Comparison of ENCODE assay signal across 19 cellular contexts in genomic region chr17:50175035-50175788, GRCh38. TPM values are rescaled to one million over a fixed set of nuclear protein-coding genes. Genes with fewer than 3 reads are reported as not detected.
DNase-seq lines count a peak whose midpoint lies in the region; ATAC-seq and TF ChIP-seq lines count a peak whose summit lies in the region.
"Had no signal": no experiment of that assay in that cellular context is flagged by ENCODE, and none has a peak within 500 bp of the region (broad histone marks: within the 10 kb centered on the region; RNA-seq: fewer than 3 reads in every experiment).

No MANE protein-coding gene starts in this region.

- peaks cover 55% of the 10 kb centered on the region for H3K4me1 ChIP-seq in GM23248 (ENCODE audit: insufficient read depth)
- peaks cover 7% of the 10 kb centered on the region for H3K4me1 ChIP-seq in mesendoderm (ENCODE audit: control insufficient read depth, low read depth, low read length)
- peaks cover 35 to 75% of the 10 kb centered on the region in 2 donors for H3K4me1 ChIP-seq in thoracic aorta (ENCODE audit: control insufficient read depth in 1 of 2, low read depth in 2 of 2)

- in situ Hi-C loops in GM23248 (cut with MboI) (no loop called here), brain microvascular endothelial cell (cut with HindIII; ENCODE audit: low pct_ligation_motif_present, low sequenced_read_pairs) (no loop called here)

- no peaks in the 10 kb centered on the region for H3K27me3 ChIP-seq in GM23248 (replicated peaks; ENCODE audit: insufficient read depth)
- no peaks in the 10 kb centered on the region for H3K27me3 ChIP-seq in brain microvascular endothelial cell (replicated peaks)
- no peaks in the 10 kb centered on the region for H3K27me3 ChIP-seq in mesendoderm (ENCODE audit: insufficient read depth, low read length, poor library complexity)
- H3K27me3 ChIP-seq in thoracic aorta (replicated peaks; ENCODE audit: insufficient read depth): no peaks in the 10 kb centered on the region
- H3K27me3 ChIP-seq: left lung, SJCRH30 had no signal

- H2BK5ac ChIP-seq in mesendoderm (ENCODE audit: low read length): no peak overlapping the region

- no peaks in the 10 kb centered on the region for H3K79me1 ChIP-seq in mesendoderm (ENCODE audit: low read length)

- H3K9me3 ChIP-seq in GM23248 (ENCODE audit: low read depth) (no peaks in the 10 kb centered on the region), thoracic aorta (no peaks in the 10 kb centered on the region)
- H3K9me3 ChIP-seq: left lung, SJCRH30 had no signal

- H4K8ac ChIP-seq in mesendoderm (ENCODE audit: low read depth, low read length): no peak overlapping the region

- peak overlapping the region; percentile 22 for H3K4ac ChIP-seq in mesendoderm (ENCODE audit: low read depth, low read length)

- H3K79me2 ChIP-seq in GM23248 (ENCODE audit: insufficient read depth) (no peaks in the 10 kb centered on the region), mesendoderm (ENCODE audit: control insufficient read depth, insufficient read depth, low read length) (no peaks in the 10 kb centered on the region)

- H4K20me1 ChIP-seq in GM23248 (ENCODE audit: insufficient read depth): no peaks in the 10 kb centered on the region

- 87 to 89% methylated on average over 13 to 16 of the region's 16 CpGs for WGBS in GM23248 (ENCODE audit: low coverage in 1 of 2, low lambda C conversion rate in 2 of 2, missing lambda C conversion rate in 2 of 2), 2 experiments
- no CpG with 5 or more reads among the region's 16 CpGs for WGBS in mesendoderm (ENCODE audit: extremely low coverage, insufficient coverage, low lambda C conversion rate)

- no peak overlapping the region for H3K4me3 Mint-ChIP-seq in activated CD4-positive, alpha-beta T cell treated with anti-CD3 and anti-CD28 coated beads, Interleukin-2, amount 10 ng/mL, durations not matched to agents 24 days and 14 days
- H3K4me3 Mint-ChIP-seq: activated CD4-positive, alpha-beta T cell treated with anti-CD3 and anti-CD28 coated beads, Interleukin-2, amount 10 ng/mL, durations not matched to agents 7 days and 5 days; H9; nephron progenitor cell; stimulated activated naive B cell treated with anti-CD40 and anti-IgM and Interleukin-4, amounts not matched to agents 10 μg/mL and 1 μg/mL and 100 μg/mL, for 72 hours had no signal

- H3K9me2 ChIP-seq in GM23248 (ENCODE audit: insufficient read depth): no peaks in the 10 kb centered on the region

- H2BK120ac ChIP-seq in mesendoderm (ENCODE audit: low read depth, low read length): no peak overlapping the region

- H3K27me3 Mint-ChIP-seq in activated CD4-positive, alpha-beta T cell treated with anti-CD3 and anti-CD28 coated beads, Interleukin-2, amount 10 ng/mL, durations not matched to agents 24 days and 14 days: peaks cover 5% of the 10 kb centered on the region
- H3K27me3 Mint-ChIP-seq: stimulated activated naive B cell treated with anti-CD40 and anti-IgM and Interleukin-4, amounts not matched to agents 10 μg/mL and 1 μg/mL and 100 μg/mL, for 72 hours had no signal

- H3K9ac ChIP-seq in GM23248 (peak overlapping the region; percentile 100; the same call in 1 of the 2 replicates), mesendoderm (ENCODE audit: low read length) (no peak overlapping the region)

- no peak overlapping the region for H2BK15ac ChIP-seq in mesendoderm (replicated peaks; ENCODE audit: low read depth)

- H3K27ac ChIP-seq in GM23248 (peak overlapping the region; percentile 100), brain microvascular endothelial cell (peak overlapping the region; percentile 91), mesendoderm (ENCODE audit: low read depth, low read length) (no peak overlapping the region), thoracic aorta (peak overlapping the region; percentile 98 to 99)
- H3K27ac ChIP-seq: C4-2B, left lung, SJCRH30 had no signal

- H4K5ac ChIP-seq in mesendoderm (ENCODE audit: low read length): no peak overlapping the region

- TF ChIP-seq CTCF in brain microvascular endothelial cell (IDR thresholded peaks at IDR 0.05; ENCODE audit: low read depth, low read length, missing control alignments): no peak
- no peak for TF ChIP-seq CTCF in thoracic aorta (IDR thresholded peaks at IDR 0.05)

- H3K4me3 ChIP-seq in GM23248 (no peak overlapping the region), brain microvascular endothelial cell (ENCODE audit: low read depth, low read length) (no peak overlapping the region), mesendoderm (ENCODE audit: low read length) (no peak overlapping the region), thoracic aorta (no peak overlapping the region)
- H3K4me3 ChIP-seq: left lung, SJCRH30, skin epidermis had no signal

- no peaks in the 10 kb centered on the region for H3K9me3 Mint-ChIP-seq in activated CD4-positive, alpha-beta T cell treated with anti-CD3 and anti-CD28 coated beads, Interleukin-2, amount 10 ng/mL, durations not matched to agents 24 days and 14 days
- H3K9me3 Mint-ChIP-seq: activated CD4-positive, alpha-beta T cell treated with anti-CD3 and anti-CD28 coated beads, Interleukin-2, amount 10 ng/mL, durations not matched to agents 7 days and 5 days; H9; nephron progenitor cell; stimulated activated naive B cell treated with anti-CD40 and anti-IgM and Interleukin-4, amounts not matched to agents 10 μg/mL and 1 μg/mL and 100 μg/mL, for 72 hours had no signal

- DNase-seq in GM23248 (peak; percentile 53), brain microvascular endothelial cell (peak; percentile 2), mesendoderm (no peak), thoracic aorta (ENCODE audit: low spot score) (no peak), putamen (ENCODE audit: low spot score) (no peak)
- no peak for DNase-seq in activated CD4-positive, alpha-beta T cell treated with anti-CD3 and anti-CD28 coated beads, Interleukin-2, amount 10 ng/mL, durations not matched to agents 24 days and 14 days
- DNase-seq: activated CD4-positive, alpha-beta T cell treated with anti-CD3 and anti-CD28 coated beads, Interleukin-2, amount 10 ng/mL, durations not matched to agents 7 days and 5 days; activated T-cell treated with anti-CD3 and anti-CD28 coated beads, Interleukin-2, amount 50 U/mL, for 48 hours; H9; hippocampal formation; NCI-H1105; NCI-H226; nephron progenitor cell; SJCRH30; stimulated activated naive B cell treated with anti-CD40 and anti-IgM and Interleukin-4, amounts not matched to agents 10 μg/mL and 1 μg/mL and 100 μg/mL, for 72 hours had no signal

- H2AK5ac ChIP-seq in mesendoderm (ENCODE audit: low read length): no peak overlapping the region

- intact Hi-C loops in activated CD4-positive, alpha-beta T cell treated with anti-CD3 and anti-CD28 coated beads, Interleukin-2, amount 10 ng/mL, durations not matched to agents 24 days and 14 days (cut with micrococcal nuclease): loop anchor here (5.0 kb wide), 1 partner anchor 33 kb away; no protein-coding TSS in a partner anchor

- H3K36me3 Mint-ChIP-seq in activated CD4-positive, alpha-beta T cell treated with anti-CD3 and anti-CD28 coated beads, Interleukin-2, amount 10 ng/mL, durations not matched to agents 24 days and 14 days (ENCODE audit: low read depth): no peaks in the 10 kb centered on the region
- H3K36me3 Mint-ChIP-seq: stimulated activated naive B cell treated with anti-CD40 and anti-IgM and Interleukin-4, amounts not matched to agents 10 μg/mL and 1 μg/mL and 100 μg/mL, for 72 hours had no signal

- no peak overlapping the region for H3K27ac Mint-ChIP-seq in activated CD4-positive, alpha-beta T cell treated with anti-CD3 and anti-CD28 coated beads, Interleukin-2, amount 10 ng/mL, durations not matched to agents 24 days and 14 days
- H3K27ac Mint-ChIP-seq: activated CD4-positive, alpha-beta T cell treated with anti-CD3 and anti-CD28 coated beads, Interleukin-2, amount 10 ng/mL, durations not matched to agents 7 days and 5 days; H9; nephron progenitor cell; stimulated activated naive B cell treated with anti-CD40 and anti-IgM and Interleukin-4, amounts not matched to agents 10 μg/mL and 1 μg/mL and 100 μg/mL, for 72 hours had no signal

- H3K36me3 ChIP-seq in GM23248 (ENCODE audit: low read depth) (no peaks in the 10 kb centered on the region), brain microvascular endothelial cell (replicated peaks) (no peaks in the 10 kb centered on the region), mesendoderm (ENCODE audit: control insufficient read depth, insufficient read depth, low read length) (no peaks in the 10 kb centered on the region), thoracic aorta (peaks cover 4% of the 10 kb centered on the region)
- H3K36me3 ChIP-seq: left lung had no signal

- ATAC-seq in thoracic aorta (ENCODE audit: insufficient number of reproducible peaks, low FRiP score, low read depth) (no peak), GM18502 (IDR thresholded peaks at IDR 0.05; ENCODE audit: poor library complexity, unreplicated experiment) (no peak)
- ATAC-seq: left lung; stimulated activated naive B cell treated with anti-CD40 and anti-IgM and Interleukin-4, amounts not matched to agents 10 μg/mL and 1 μg/mL and 100 μg/mL, for 72 hours had no signal

- peak overlapping the region; percentile 67 for H3K56ac ChIP-seq in mesendoderm (ENCODE audit: low read length)

- peaks cover 53% of the 10 kb centered on the region for H3F3A ChIP-seq in GM23248 (ENCODE audit: insufficient read depth)

- no peak overlapping the region for H2AFZ ChIP-seq in GM23248

- H3K18ac ChIP-seq in mesendoderm (ENCODE audit: low read length): no peak overlapping the region

- peaks cover 12% of the 10 kb centered on the region for H3K4me1 Mint-ChIP-seq in activated CD4-positive, alpha-beta T cell treated with anti-CD3 and anti-CD28 coated beads, Interleukin-2, amount 10 ng/mL, durations not matched to agents 24 days and 14 days

- H3K4me2 ChIP-seq in GM23248 (ENCODE audit: unreplicated experiment) (no peak overlapping the region), mesendoderm (ENCODE audit: low read length) (no peak overlapping the region)

- H3K23ac ChIP-seq in mesendoderm (ENCODE audit: low read length): no peak overlapping the region

RNA-seq across cellular contexts. Expression of gene SGCA, which starts 9.4 kb away (rescaled TPM):
- total RNA-seq in GM23248 (2014; rRNA removed; shearing (Covaris generic)): 1.6 TPM in 1 of 2 replicates, not detected in the other
- polyA plus RNA-seq in GM23248 (2016; fragmentation: Nextera tagmentation; extraction: Ambion mirVana): 1.4 and 1.8 TPM in 2 replicates
- 0.07 TPM for polyA plus RNA-seq in mesendoderm (2013, experiment 1 of 2)
- 0.13 TPM for polyA plus RNA-seq in mesendoderm (2013, experiment 2 of 2)
- total RNA-seq in thoracic aorta: 100 to 1,000 TPM in 1 of 2 donors, 10 to 100 TPM in 1; 95.5 to 158 TPM
- 0.30 TPM in 1 of 2 replicates, not detected in the other for total RNA-seq in activated CD4-positive, alpha-beta T cell treated with anti-CD3 and anti-CD28 coated beads, Interleukin-2, amount 10 ng/mL, durations not matched to agents 24 days and 14 days
- total RNA-seq: activated CD4-positive, alpha-beta T cell treated with anti-CD3 and anti-CD28 coated beads, Interleukin-2, amount 10 ng/mL, durations not matched to agents 7 days and 5 days had no signal

RNA-seq across cellular contexts. Expression of gene PPP1R9B, which starts 24.7 kb away (rescaled TPM):
- 62.0 and 69.4 TPM in 2 replicates for total RNA-seq in GM23248 (2014; rRNA removed; shearing (Covaris generic))
- 2.3 and 3.2 TPM in 2 replicates for polyA plus RNA-seq in GM23248 (2016; fragmentation: Nextera tagmentation; extraction: Ambion mirVana)
- polyA plus RNA-seq in mesendoderm (2013, experiment 1 of 2): 2.9 TPM
- polyA plus RNA-seq in mesendoderm (2013, experiment 2 of 2): 2.9 TPM
- total RNA-seq in thoracic aorta: 10 to 100 TPM; 53.3 to 67.1 TPM
- total RNA-seq in activated CD4-positive, alpha-beta T cell treated with anti-CD3 and anti-CD28 coated beads, Interleukin-2, amount 10 ng/mL, durations not matched to agents 24 days and 14 days: 90.1 and 91.3 TPM in 2 replicates

RNA-seq across cellular contexts. Expression of gene COL1A1, which starts 26.2 kb away (rescaled TPM):
- total RNA-seq in GM23248 (2014; rRNA removed; shearing (Covaris generic)): 6,472 and 7,860 TPM in 2 replicates
- polyA plus RNA-seq in GM23248 (2016; fragmentation: Nextera tagmentation; extraction: Ambion mirVana): 15,283 and 15,653 TPM in 2 replicates
- 14.5 TPM for polyA plus RNA-seq in mesendoderm (2013, experiment 1 of 2)
- polyA plus RNA-seq in mesendoderm (2013, experiment 2 of 2): 15.0 TPM
- 100 to 1,000 TPM; 261 to 270 TPM for total RNA-seq in thoracic aorta
- total RNA-seq in activated CD4-positive, alpha-beta T cell treated with anti-CD3 and anti-CD28 coated beads, Interleukin-2, amount 10 ng/mL, durations not matched to agents 24 days and 14 days: 1.6 and 2.0 TPM in 2 replicates

RNA-seq across cellular contexts. Expression of gene SAMD14, which starts 45.3 kb away (rescaled TPM):
- 3.0 and 4.4 TPM in 2 replicates for total RNA-seq in GM23248 (2014; rRNA removed; shearing (Covaris generic))
- polyA plus RNA-seq in GM23248 (2016; fragmentation: Nextera tagmentation; extraction: Ambion mirVana): 1.3 TPM in 2 replicates
- 1.2 TPM for polyA plus RNA-seq in mesendoderm (2013, experiment 1 of 2)
- 1.1 TPM for polyA plus RNA-seq in mesendoderm (2013, experiment 2 of 2)
- total RNA-seq in thoracic aorta: 10 to 100 TPM in 1 of 2 donors, 1 to 10 TPM in 1; 9.7 to 11.5 TPM
- total RNA-seq in activated CD4-positive, alpha-beta T cell treated with anti-CD3 and anti-CD28 coated beads, Interleukin-2, amount 10 ng/mL, durations not matched to agents 24 days and 14 days: 1.0 and 1.2 TPM in 2 replicates

Comparison
In these comparisons a context has a peak if more than half of its experiments do, and no peak if none do; other contexts are left out.
1. DNase-seq: peak in GM23248 (single experiment) and brain microvascular endothelial cell (single experiment); none in mesendoderm (single experiment), thoracic aorta (single experiment), putamen (single experiment) and activated CD4-positive, alpha-beta T cell treated with anti-CD3 and anti-CD28 coated beads, Interleukin-2, amount 10 ng/mL, durations not matched to agents 24 days and 14 days (single experiment).
2. RNA of gene SGCA, which starts 9.4 kb away (total RNA-seq): 95.5 to 158 TPM in thoracic aorta; 0.30 TPM in activated CD4-positive, alpha-beta T cell treated with anti-CD3 and anti-CD28 coated beads, Interleukin-2, amount 10 ng/mL, durations not matched to agents 24 days and 14 days and 1.6 TPM in GM23248; every median in the first group is over 10 times any median in the second.
3. RNA of gene COL1A1, which starts 26.2 kb away (total RNA-seq): 6,472 to 7,860 TPM in GM23248 and 261 to 270 TPM in thoracic aorta; 1.6 to 2.0 TPM in activated CD4-positive, alpha-beta T cell treated with anti-CD3 and anti-CD28 coated beads, Interleukin-2, amount 10 ng/mL, durations not matched to agents 24 days and 14 days; every median in the first group is over 10 times any median in the second.